In the genomic region with DNA sequence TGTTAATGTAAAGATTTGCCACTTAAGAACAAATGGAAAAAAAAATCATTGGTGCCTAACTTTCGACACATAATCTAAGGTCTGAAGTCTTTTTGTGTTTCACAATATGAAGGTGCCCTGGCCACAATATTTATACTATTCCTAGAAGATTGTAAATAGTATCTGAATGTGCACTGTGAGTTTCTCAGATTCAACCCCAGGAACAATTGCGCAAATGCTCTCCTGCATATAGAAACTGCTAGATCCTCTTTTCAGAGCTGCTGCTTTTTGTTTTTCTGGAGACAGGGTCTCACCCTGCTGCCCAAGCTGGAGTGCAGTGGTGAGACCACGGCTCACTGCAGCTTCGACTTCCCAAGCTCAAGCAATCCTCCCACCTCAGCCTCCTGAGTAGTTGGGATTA, we compare ENCODE assay signal across 22 cellular contexts.
"Had no signal": no experiment of that assay in that cellular context is flagged by ENCODE, and none has a peak within 500 bp of the region (broad histone marks: within the 10 kb centered on the region; RNA-seq: fewer than 3 reads in every experiment).

No MANE protein-coding gene starts in this region.

- FAIRE-seq: TTC549 had no signal

- H3K27ac ChIP-seq: cardiac muscle cell, sigmoid colon, spleen, thoracic aorta, upper lobe of left lung had no signal

- H3K27me3 ChIP-seq: cardiac muscle cell, sigmoid colon, spleen, upper lobe of left lung had no signal

- H3K36me3 ChIP-seq: cardiac muscle cell, sigmoid colon, spleen, thoracic aorta, upper lobe of left lung had no signal

- H3K4me3 ChIP-seq: cardiac muscle cell, lung, sigmoid colon, spleen, thoracic aorta, upper lobe of left lung had no signal

- H3K9me3 ChIP-seq: sigmoid colon, spleen, thoracic aorta, upper lobe of left lung had no signal

- DNase-seq: activated CD4-positive, alpha-beta memory T cell treated with anti-CD3 and anti-CD28 coated beads for 36 hours; activated CD4-positive, alpha-beta T cell treated with anti-CD3 and anti-CD28 coated beads for 36 hours; activated gamma-delta T cell treated with Interleukin-2 at 50 U/mL for 16 hours; activated T-cell treated with anti-CD3 and anti-CD28 coated beads for 4 hours; amygdala; dermis blood vessel endothelial cell; effector memory CD8-positive, alpha-beta T cell; foreskin melanocyte; kidney; nephron progenitor cell; nucleus accumbens; posterior cingulate gyrus; sigmoid colon; spleen; stimulated activated naive B cell treated with anti-CD40 and anti-IgM and Interleukin-4, amounts not matched to agents 10 μg/mL and 1 μg/mL and 100 μg/mL, for 72 hours; upper lobe of left lung had no signal

- H3K4me1 ChIP-seq: spleen, upper lobe of left lung had no signal

- ATAC-seq: activated CD4-positive, alpha-beta T cell treated with anti-CD3 and anti-CD28 coated beads for 36 hours; activated naive CD4-positive, alpha-beta T cell treated with anti-CD3 and anti-CD28 coated beads, Interleukin-2, amount 50 U/mL, for 72 hours; effector memory CD8-positive, alpha-beta T cell; left lobe of liver; stimulated activated naive B cell treated with anti-CD40 and anti-IgM and Interleukin-4, amounts not matched to agents 10 μg/mL and 1 μg/mL and 100 μg/mL, for 72 hours had no signal
